10 cellular contexts compared by ENCODE assay signal in the genomic region with DNA sequence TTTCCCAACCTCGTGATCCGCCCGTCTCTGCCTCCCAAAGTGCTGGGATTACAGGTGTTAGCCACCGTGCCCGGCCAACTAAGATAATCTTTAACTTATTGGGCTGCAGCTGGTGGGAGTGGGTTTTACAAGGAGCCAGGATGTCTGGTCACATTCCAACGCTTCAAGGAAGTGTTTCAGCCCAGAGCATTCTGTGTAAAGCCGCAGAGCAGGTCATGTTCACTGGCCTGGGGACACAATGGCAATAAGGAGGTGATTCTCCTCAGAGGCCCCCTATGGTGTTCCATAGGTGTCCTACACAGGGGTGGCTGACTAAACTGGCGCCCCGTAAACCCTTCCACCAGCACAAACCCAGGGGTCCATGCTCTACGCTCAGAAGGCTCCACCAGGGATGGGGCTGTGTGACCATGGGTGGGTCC. TPM values are rescaled to one million over a fixed set of nuclear protein-coding genes. Genes with fewer than 3 reads are reported as not detected.
DNase-seq lines count a peak whose midpoint lies in the region; ATAC-seq, FAIRE-seq and TF ChIP-seq lines count a peak whose summit lies in the region.
"Had no signal": no experiment of that assay in that cellular context is flagged by ENCODE, and none has a peak within 500 bp of the region (broad histone marks: within the 10 kb centered on the region; RNA-seq: fewer than 3 reads in every experiment).

No MANE protein-coding gene starts in this region.

- no peak for FAIRE-seq in kidney (lab: Jason Lieb, UNC)
- FAIRE-seq: endothelial cell of umbilical vein had no signal

- H3K9me3 Mint-ChIP-seq in activated CD4-positive, alpha-beta T cell treated with anti-CD3 and anti-CD28 coated beads, Interleukin-2, amount 10 ng/mL, durations not matched to agents 7 days and 5 days, result no peaks in the 10 kb centered on the region
- no peaks in the 10 kb centered on the region for H3K9me3 Mint-ChIP-seq in activated CD8-positive, alpha-beta T cell treated with anti-CD3 and anti-CD28 coated beads, Interleukin-2, amount 10 ng/mL, durations not matched to agents 7 days and 5 days (ENCODE audit: insufficient read depth)
- no peaks in the 10 kb centered on the region for H3K9me3 Mint-ChIP-seq in CD8-positive, alpha-beta T cell

- no peak overlapping the region for H3K9ac ChIP-seq in kidney (ENCODE audit: low read length in 2 of 2)

- no peaks in the 10 kb centered on the region for H3K36me3 ChIP-seq in kidney (ENCODE audit: control insufficient read depth in 1 of 2, insufficient read depth in 2 of 2, low read length in 2 of 2)
- H3K36me3 ChIP-seq in thymus (ENCODE audit: control insufficient read depth, insufficient read depth), result peaks cover 2% of the 10 kb centered on the region
- no peaks in the 10 kb centered on the region for H3K36me3 ChIP-seq in CD8-positive, alpha-beta T cell (ENCODE audit: insufficient read depth, low read length)

- no peaks in the 10 kb centered on the region for H3K27me3 Mint-ChIP-seq in activated CD4-positive, alpha-beta T cell treated with anti-CD3 and anti-CD28 coated beads, Interleukin-2, amount 10 ng/mL, durations not matched to agents 7 days and 5 days
- no peaks in the 10 kb centered on the region for H3K27me3 Mint-ChIP-seq in activated CD8-positive, alpha-beta T cell treated with anti-CD3 and anti-CD28 coated beads, Interleukin-2, amount 10 ng/mL, durations not matched to agents 7 days and 5 days (ENCODE audit: low read depth)
- no peaks in the 10 kb centered on the region for H3K27me3 Mint-ChIP-seq in CD8-positive, alpha-beta T cell (ENCODE audit: low read depth)

- DNase-seq in activated CD4-positive, alpha-beta T cell treated with anti-CD3 and anti-CD28 coated beads, Interleukin-2, amount 10 ng/mL, durations not matched to agents 7 days and 5 days, result no peak
- DNase-seq in activated CD4-positive, alpha-beta T cell treated with anti-CD3 and anti-CD28 coated beads, Interleukin-2, amount 50 U/mL, for 4 hours, result no peak
- DNase-seq in activated CD8-positive, alpha-beta T cell treated with anti-CD3 and anti-CD28 coated beads, Interleukin-2, amount 10 ng/mL, durations not matched to agents 7 days and 5 days, result no peak
- DNase-seq in kidney, result no peak
- DNase-seq in CD8-positive, alpha-beta T cell, result no peak
- no peak for DNase-seq in NCI-H1930 (lab: John Stamatoyannopoulos, UW)
- DNase-seq in left cardiac atrium, result no peak

- ATAC-seq in activated CD8-positive, alpha-beta T cell treated with anti-CD3 and anti-CD28 coated beads, Interleukin-2, amount 10 ng/mL, durations not matched to agents 7 days and 5 days, result no peak
- no peak for ATAC-seq in CD8-positive, alpha-beta T cell
- no peak for ATAC-seq in left cardiac atrium

- intact Hi-C loops in kidney (cut with DNase I), result no loop called here
- intact Hi-C loops in CD8-positive, alpha-beta T cell (cut with DNase I, micrococcal nuclease), result no loop called here
- intact Hi-C loops in left cardiac atrium (cut with DNase I), result no loop called here

- H3K27ac ChIP-seq in kidney (ENCODE audit: low read depth in 2 of 2, low read length in 2 of 2), result peak overlapping the region; percentile 47 to 73
- H3K27ac ChIP-seq in thymus (ENCODE audit: low read depth), result peak overlapping the region; percentile 77
- H3K27ac ChIP-seq in CD8-positive, alpha-beta T cell (ENCODE audit: low read depth, low read length), result no peak overlapping the region

- H3K4me3 ChIP-seq in kidney (ENCODE audit: low read length in 2 of 2) (peak overlapping the region; percentile 45 to 72), thymus (ENCODE audit: low read length) (no peak overlapping the region)
- H3K4me3 ChIP-seq in CD8-positive, alpha-beta T cell (ENCODE audit: low read depth, low read length), result no peak overlapping the region

- CTCF ChIA-PET in activated CD4-positive, alpha-beta T cell treated with anti-CD3 and anti-CD28 coated beads, Interleukin-2, amount 10 ng/mL, durations not matched to agents 7 days and 5 days (lab: Charles Lee), result interaction anchor here (0.7 to 1.8 kb wide), 3 partner anchors 11 to 168 kb away, joined by 3 to 7 read pairs (median 5); no protein-coding TSS in a partner anchor
- CTCF ChIA-PET in activated CD8-positive, alpha-beta T cell treated with anti-CD3 and anti-CD28 coated beads, Interleukin-2, amount 10 ng/mL, durations not matched to agents 7 days and 5 days (lab: Charles Lee), result interaction anchor here (0.6 to 1.3 kb wide), 6 partner anchors 9 to 168 kb away, joined by 3 to 4 read pairs (median 3); a partner anchor contains a TSS
- CTCF ChIA-PET in CD8-positive, alpha-beta T cell (lab: Charles Lee), result interaction anchor here (1.5 to 1.8 kb wide), 2 partner anchors 11 to 20 kb away, joined by 4 to 5 read pairs; no protein-coding TSS in a partner anchor

- peaks cover 31% of the 10 kb centered on the region for H3K4me1 Mint-ChIP-seq in activated CD4-positive, alpha-beta T cell treated with anti-CD3 and anti-CD28 coated beads, Interleukin-2, amount 10 ng/mL, durations not matched to agents 7 days and 5 days
- peaks cover 30% of the 10 kb centered on the region for H3K4me1 Mint-ChIP-seq in activated CD8-positive, alpha-beta T cell treated with anti-CD3 and anti-CD28 coated beads, Interleukin-2, amount 10 ng/mL, durations not matched to agents 7 days and 5 days (ENCODE audit: low read depth)
- H3K4me1 Mint-ChIP-seq in CD8-positive, alpha-beta T cell (ENCODE audit: low read depth), result peaks cover 24% of the 10 kb centered on the region

- POLR2A ChIA-PET in activated CD4-positive, alpha-beta T cell treated with anti-CD3 and anti-CD28 coated beads, Interleukin-2, amount 10 ng/mL, durations not matched to agents 7 days and 5 days (lab: Charles Lee), result no interaction called here
- POLR2A ChIA-PET in activated CD8-positive, alpha-beta T cell treated with anti-CD3 and anti-CD28 coated beads, Interleukin-2, amount 10 ng/mL, durations not matched to agents 7 days and 5 days (lab: Charles Lee), result interaction anchor here (1.0 to 1.4 kb wide), 3 partner anchors 17 to 373 kb away, joined by 3 to 5 read pairs (median 3); a partner anchor contains a TSS
- POLR2A ChIA-PET in CD8-positive, alpha-beta T cell (lab: Charles Lee), result interaction anchor here (1.0 to 1.2 kb wide), 3 partner anchors 17 to 184 kb away, joined by 3 to 4 read pairs (median 3); a partner anchor contains a TSS

- no peak for TF ChIP-seq CTCF in kidney (IDR thresholded peaks at IDR 0.05; ENCODE audit: borderline replicate concordance, extremely low read depth, insufficient read depth)
- no peak for TF ChIP-seq CTCF in CD8-positive, alpha-beta T cell (IDR thresholded peaks at IDR 0.05)

- no peaks in the 10 kb centered on the region for H3K27me3 ChIP-seq in thymus (ENCODE audit: control insufficient read depth, insufficient read depth)
- no peaks in the 10 kb centered on the region for H3K27me3 ChIP-seq in CD8-positive, alpha-beta T cell (ENCODE audit: insufficient read depth, low read length)

- H3K9me3 ChIP-seq in kidney (ENCODE audit: control insufficient read depth in 1 of 2, low read length in 2 of 2) (no peaks in the 10 kb centered on the region), thymus (ENCODE audit: control insufficient read depth) (no peaks in the 10 kb centered on the region)
- H3K9me3 ChIP-seq in CD8-positive, alpha-beta T cell (ENCODE audit: low read length), result no peaks in the 10 kb centered on the region

- H3K4me3 Mint-ChIP-seq in activated CD4-positive, alpha-beta T cell treated with anti-CD3 and anti-CD28 coated beads, Interleukin-2, amount 10 ng/mL, durations not matched to agents 7 days and 5 days, result peak overlapping the region; percentile 48
- no peak overlapping the region for H3K4me3 Mint-ChIP-seq in activated CD8-positive, alpha-beta T cell treated with anti-CD3 and anti-CD28 coated beads, Interleukin-2, amount 10 ng/mL, durations not matched to agents 7 days and 5 days
- no peak overlapping the region for H3K4me3 Mint-ChIP-seq in CD8-positive, alpha-beta T cell

- WGBS in thymus, result 92% methylated on average over 10 of the region's 10 CpGs

- H3K36me3 Mint-ChIP-seq in activated CD4-positive, alpha-beta T cell treated with anti-CD3 and anti-CD28 coated beads, Interleukin-2, amount 10 ng/mL, durations not matched to agents 7 days and 5 days (ENCODE audit: low read depth), result peaks cover 3% of the 10 kb centered on the region
- peaks cover 9% of the 10 kb centered on the region for H3K36me3 Mint-ChIP-seq in activated CD8-positive, alpha-beta T cell treated with anti-CD3 and anti-CD28 coated beads, Interleukin-2, amount 10 ng/mL, durations not matched to agents 7 days and 5 days (ENCODE audit: low read depth)
- no peaks in the 10 kb centered on the region for H3K36me3 Mint-ChIP-seq in CD8-positive, alpha-beta T cell

- H3K27ac Mint-ChIP-seq in activated CD4-positive, alpha-beta T cell treated with anti-CD3 and anti-CD28 coated beads, Interleukin-2, amount 10 ng/mL, durations not matched to agents 7 days and 5 days, result peak overlapping the region; percentile 89
- H3K27ac Mint-ChIP-seq in activated CD8-positive, alpha-beta T cell treated with anti-CD3 and anti-CD28 coated beads, Interleukin-2, amount 10 ng/mL, durations not matched to agents 7 days and 5 days, result peak overlapping the region; percentile 89
- H3K27ac Mint-ChIP-seq in CD8-positive, alpha-beta T cell, result no peak overlapping the region

- H3K4me1 ChIP-seq in kidney (ENCODE audit: control insufficient read depth in 1 of 2, insufficient read depth in 1 of 2, low read depth in 1 of 2, low read length in 2 of 2) (peaks cover 0 to 2% of the 10 kb centered on the region in 2 donors), thymus (ENCODE audit: control insufficient read depth, insufficient read depth, low read length) (peaks cover 24% of the 10 kb centered on the region)
- H3K4me1 ChIP-seq in CD8-positive, alpha-beta T cell (ENCODE audit: insufficient read depth, low read length), result peaks cover 11% of the 10 kb centered on the region

RNA-seq across cellular contexts. Expression of a gene that starts 1.2 kb away (rescaled TPM):
- total RNA-seq in activated CD4-positive, alpha-beta T cell treated with anti-CD3 and anti-CD28 coated beads, Interleukin-2, amount 10 ng/mL, durations not matched to agents 7 days and 5 days, result 1 to 10 TPM; 3.9 to 4.8 TPM
- 10 to 100 TPM in 1 of 2 experiments, 1 to 10 TPM in 1; 8.6 to 10.2 TPM for total RNA-seq in activated CD8-positive, alpha-beta T cell treated with anti-CD3 and anti-CD28 coated beads, Interleukin-2, amount 10 ng/mL, durations not matched to agents 7 days and 5 days
- 13.9 TPM for total RNA-seq in kidney
- polyA plus RNA-seq in kidney (ENCODE audit: insufficient read depth, low read depth, low replicate concordance), result 168 TPM
- polyA plus RNA-seq in thymus, result 8.6 TPM
- total RNA-seq in CD8-positive, alpha-beta T cell, result under 1 TPM in 1 of 2 experiments, not detected in 1; 0.76 TPM
- total RNA-seq in left cardiac atrium, result 10 to 100 TPM; 20.4 to 22.0 TPM
- total RNA-seq: MCF 10A had no signal

RNA-seq across cellular contexts. Expression of a gene that starts 17.1 kb away (rescaled TPM):
- total RNA-seq in activated CD4-positive, alpha-beta T cell treated with anti-CD3 and anti-CD28 coated beads, Interleukin-2, amount 10 ng/mL, durations not matched to agents 7 days and 5 days, result 100 to 1,000 TPM; 351 to 357 TPM
- total RNA-seq in activated CD8-positive, alpha-beta T cell treated with anti-CD3 and anti-CD28 coated beads, Interleukin-2, amount 10 ng/mL, durations not matched to agents 7 days and 5 days, result 100 to 1,000 TPM; 339 to 352 TPM
- total RNA-seq in kidney (8.8 TPM), left cardiac atrium (1 to 10 TPM; 1.4 to 3.7 TPM)
- polyA plus RNA-seq in kidney (ENCODE audit: insufficient read depth, low read depth, low replicate concordance) (1.0 TPM), thymus (49.3 TPM)
- 10 to 100 TPM; 36.9 to 38.2 TPM for total RNA-seq in CD8-positive, alpha-beta T cell
- total RNA-seq: endothelial cell of umbilical vein, MCF 10A had no signal
- polyA plus RNA-seq: endothelial cell of umbilical vein had no signal

Comparison
In these comparisons a context has a peak if more than half of its experiments do, and no peak if none do; other contexts are left out.
1. H3K4me3 ChIP-seq: peak in kidney (2 of 2); none in thymus (single experiment) and CD8-positive, alpha-beta T cell (single experiment).
2. RNA of a gene that starts 17.1 kb away (total RNA-seq): 351 to 357 TPM in activated CD4-positive, alpha-beta T cell treated with anti-CD3 and anti-CD28 coated beads, Interleukin-2, amount 10 ng/mL, durations not matched to agents 7 days and 5 days and 339 to 352 TPM in activated CD8-positive, alpha-beta T cell treated with anti-CD3 and anti-CD28 coated beads, Interleukin-2, amount 10 ng/mL, durations not matched to agents 7 days and 5 days; 36.9 to 38.2 TPM in CD8-positive, alpha-beta T cell, 8.8 TPM in kidney (single experiment) and 1.4 to 3.7 TPM in left cardiac atrium; every median in the first group is over 4 times any median in the second.